ENCODE assay signal across 15 cellular contexts in genomic region chr12:49260165-49260564, GRCh38. TPM values are rescaled to one million over a fixed set of nuclear protein-coding genes. Genes with fewer than 3 reads are reported as not detected.
DNase-seq lines count a peak whose midpoint lies in the region; ATAC-seq and TF ChIP-seq lines count a peak whose summit lies in the region.
"Had no signal": no experiment of that assay in that cellular context is flagged by ENCODE, and none has a peak within 500 bp of the region (broad histone marks: within the 10 kb centered on the region; RNA-seq: fewer than 3 reads in every experiment).

No MANE protein-coding gene starts in this region.

- no peaks in the 10 kb centered on the region for H3K27me3 Mint-ChIP-seq in MCF 10A (ENCODE audit: insufficient read depth, unreplicated experiment)

- H3K9me3 ChIP-seq in breast epithelium (no peaks in the 10 kb centered on the region), uterus (no peaks in the 10 kb centered on the region)
- H3K9me3 ChIP-seq: mucosa of descending colon, right lobe of liver, upper lobe of left lung had no signal

- no peak overlapping the region for H3K4me3 Mint-ChIP-seq in MCF 10A (ENCODE audit: unreplicated experiment)

- CTCF ChIA-PET in MCF 10A (lab: Yijun Ruan, JAX), result no interaction called here

- no peak overlapping the region for H3K4me3 ChIP-seq in breast epithelium
- H3K4me3 ChIP-seq in choroid plexus epithelial cell (ENCODE audit: low read depth, low read length), result no peak overlapping the region
- no peak overlapping the region for H3K4me3 ChIP-seq in uterus
- H3K4me3 ChIP-seq: mucosa of descending colon, right lobe of liver, upper lobe of left lung had no signal

- TF ChIP-seq CTCF in MCF 10A (IDR thresholded peaks at IDR 0.05; ENCODE audit: unreplicated experiment) (no peak), breast epithelium (IDR thresholded peaks at IDR 0.05) (no peak), choroid plexus epithelial cell (conservative IDR thresholded peaks at IDR 0.05; ENCODE audit: low read depth, low read length) (no peak), uterus (IDR thresholded peaks at IDR 0.05) (no peak)

- peaks cover 14% of the 10 kb centered on the region for H3K36me3 Mint-ChIP-seq in MCF 10A (ENCODE audit: insufficient read depth, unreplicated experiment)

- no peak for ATAC-seq in GM21526 (IDR thresholded peaks at IDR 0.05; ENCODE audit: low FRiP score, unreplicated experiment)
- ATAC-seq in HG03097 (IDR thresholded peaks at IDR 0.05; ENCODE audit: low FRiP score, unreplicated experiment), result no peak
- ATAC-seq: mucosa of descending colon, right lobe of liver had no signal

- peaks cover 16% of the 10 kb centered on the region for H3K4me1 Mint-ChIP-seq in MCF 10A (ENCODE audit: insufficient read depth, unreplicated experiment)

- DNase-seq in MCF 10A (ENCODE audit: unreplicated experiment) (peak; percentile 43), breast epithelium (ENCODE audit: low spot score in 2 of 2) (no peak), choroid plexus epithelial cell (ENCODE audit: low read depth) (peak; percentile 59), kidney tubule cell (ENCODE audit: low spot score) (peak; percentile 78), uterus (no peak), mucosa of gallbladder (ENCODE audit: low spot score) (no peak)
- DNase-seq: activated CD4-positive, alpha-beta T cell treated with anti-CD3 and anti-CD28 coated beads, Interleukin-2, amount 50 U/mL, for 1 hour; activated naive CD4-positive, alpha-beta T cell; H7; mucosa of descending colon; NCI-H146; right lobe of liver; upper lobe of left lung had no signal

- no peaks in the 10 kb centered on the region for H3K9me3 Mint-ChIP-seq in MCF 10A (ENCODE audit: unreplicated experiment)

- H3K27ac Mint-ChIP-seq in MCF 10A (ENCODE audit: low read depth, unreplicated experiment), result peak overlapping the region; percentile 89

- BruUV-seq in MCF 10A (replicated peaks; lab: Mats Ljungman, UMichigan), result no TSS peak

- intact Hi-C loops in MCF 10A (cut with micrococcal nuclease), result loop anchor here (10.0 kb wide), 1 partner anchor 195 kb away; the partner anchor contains the start of genes KMT2D and RHEBL1
- intact Hi-C loops in breast epithelium (cut with DNase I; ENCODE audit: low total_unique reads), result no loop called here
- intact Hi-C loops in uterus (cut with DNase I; ENCODE audit: low total_unique reads), result no loop called here

- H3K36me3 ChIP-seq in breast epithelium, result no peaks in the 10 kb centered on the region
- H3K36me3 ChIP-seq in uterus, result no peaks in the 10 kb centered on the region
- H3K36me3 ChIP-seq: right lobe of liver, upper lobe of left lung had no signal

- H3K27me3 ChIP-seq in breast epithelium (no peaks in the 10 kb centered on the region), uterus (no peaks in the 10 kb centered on the region)
- H3K27me3 ChIP-seq: right lobe of liver, upper lobe of left lung had no signal

- POLR2A ChIA-PET in MCF 10A (lab: Yijun Ruan, JAX), result interaction anchor here (1.8 kb wide), 1 partner anchor 8 kb away, joined by 5 read pairs; no protein-coding TSS in a partner anchor

- H3K4me1 ChIP-seq in breast epithelium (no peaks in the 10 kb centered on the region), uterus (no peaks in the 10 kb centered on the region)
- H3K4me1 ChIP-seq: right lobe of liver had no signal

- TF ChIP-seq POLR2A in breast epithelium (IDR thresholded peaks at IDR 0.05), result no peak
- TF ChIP-seq POLR2A in uterus (IDR thresholded peaks at IDR 0.05), result no peak

- H3K27ac ChIP-seq in breast epithelium (no peak overlapping the region), uterus (peak overlapping the region; percentile 19 to 47)
- H3K27ac ChIP-seq: right lobe of liver, upper lobe of left lung had no signal

RNA-seq across cellular contexts. Expression of gene TUBA1C, which starts 4.7 kb away (rescaled TPM):
- total RNA-seq in MCF 10A (2022) (253 and 303 TPM in 2 replicates), breast epithelium (100 to 1,000 TPM in 1 of 3 donors, 10 to 100 TPM in 2; 91.9 to 123 (median 97.3) TPM), uterus (10 to 100 TPM; 30.7 to 90.0 (median 74.6) TPM), mucosa of gallbladder (99.4 TPM)

RNA-seq across cellular contexts. Expression of gene PRPH, which starts 34.8 kb away (rescaled TPM):
- total RNA-seq in MCF 10A (2022), result 1.4 and 2.7 TPM in 2 replicates
- total RNA-seq in breast epithelium, result 1 to 10 TPM in 1 of 3 donors, under 1 TPM in 1, not detected in 1; 0.96 to 2.0 TPM
- total RNA-seq in uterus, result 1 to 10 TPM in 2 of 4 donors, not detected in 2; 4.7 to 5.6 TPM
- total RNA-seq in mucosa of gallbladder, result 6.3 TPM
- total RNA-seq: right lobe of liver had no signal

Comparison
In these comparisons a context has a peak if more than half of its experiments do, and no peak if none do; other contexts are left out.
1. DNase-seq: peak in MCF 10A (single experiment), choroid plexus epithelial cell (single experiment) and kidney tubule cell (single experiment); none in breast epithelium (0 of 2), uterus (0 of 2) and mucosa of gallbladder (single experiment).
2. H3K27ac ChIP-seq: peak in uterus (2 of 2); none in breast epithelium (0 of 2).